In genomic region chr2:156790343-156791034, GRCh38 we compare ENCODE assay signal across 7 cellular contexts.
"Had no signal": no experiment of that assay in that cellular context is flagged by ENCODE, and none has a peak within 500 bp of the region (broad histone marks: within the 10 kb centered on the region; RNA-seq: fewer than 3 reads in every experiment).

No MANE protein-coding gene starts in this region.

- H3K9ac ChIP-seq: KMS-11 had no signal

- H3K4me2 ChIP-seq: GM23338, KMS-11 had no signal

- DNase-seq: H9, HCEC 1CT, KBM-7 had no signal

- ATAC-seq: GM23338, HepG2 had no signal

- H3K27ac ChIP-seq: HL-60, KMS-11 had no signal

- H3K4me3 ChIP-seq: GM23338 had no signal

- H2AFZ ChIP-seq: GM23338 had no signal
